ENCODE assay signal across 11 cellular contexts in the genomic region with DNA sequence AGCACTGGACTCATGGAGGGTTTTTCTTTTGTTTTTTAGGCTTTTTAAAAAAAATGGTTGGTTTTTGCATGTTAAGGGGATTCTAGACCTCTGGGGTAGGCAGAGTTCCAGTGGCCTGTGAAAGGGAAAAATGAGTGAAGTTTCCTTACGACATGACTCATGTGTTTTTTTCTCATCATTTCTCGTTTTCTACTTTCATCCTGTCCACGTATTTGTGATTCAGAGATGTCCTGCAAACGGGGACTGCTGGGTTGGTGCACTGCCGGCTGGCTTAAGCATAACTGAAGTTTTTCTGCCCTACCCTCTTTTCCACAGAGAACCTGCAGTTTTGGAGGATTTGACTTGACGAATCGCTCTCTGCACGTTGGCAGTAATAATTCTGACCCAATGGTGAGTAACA.
DNase-seq lines count a peak whose midpoint lies in the region; ATAC-seq and TF ChIP-seq lines count a peak whose summit lies in the region.
"Had no signal": no experiment of that assay in that cellular context is flagged by ENCODE, and none has a peak within 500 bp of the region (broad histone marks: within the 10 kb centered on the region; RNA-seq: fewer than 3 reads in every experiment).

No MANE protein-coding gene starts in this region.

- H3K27ac Mint-ChIP-seq in CD4-positive, alpha-beta memory T cell: peak overlapping the region in 2 of 7 donors; percentile 11 to 28
- H3K27ac Mint-ChIP-seq: naive B cell had no signal

- CTCF ChIA-PET in CD4-positive, alpha-beta memory T cell (lab: Charles Lee; ENCODE audit: partially characterized antibody): no interaction called here

- H3K4me1 Mint-ChIP-seq in CD4-positive, alpha-beta memory T cell: peaks cover 5 to 7% (median 6%) of the 10 kb centered on the region in 4 donors

- peaks cover 0 to 5% of the 10 kb centered on the region in 2 donors for H3K36me3 Mint-ChIP-seq in CD4-positive, alpha-beta memory T cell
- H3K36me3 Mint-ChIP-seq: naive B cell had no signal

- peaks cover 0 to 4% of the 10 kb centered on the region in 2 donors for H3K27me3 Mint-ChIP-seq in CD4-positive, alpha-beta memory T cell

- H3K27me3 ChIP-seq in CD4-positive, alpha-beta memory T cell (ENCODE audit: insufficient read depth, low read length): no peaks in the 10 kb centered on the region
- no peaks in the 10 kb centered on the region for H3K27me3 ChIP-seq in prostate gland (replicated peaks; ENCODE audit: insufficient read depth)

- H3K4me3 Mint-ChIP-seq in CD4-positive, alpha-beta memory T cell: peak overlapping the region in 7 of 8 donors; percentile 7 to 59 (median 40)
- H3K4me3 Mint-ChIP-seq: naive B cell had no signal

- no peaks in the 10 kb centered on the region for H3K9me3 Mint-ChIP-seq in CD4-positive, alpha-beta memory T cell
- H3K9me3 Mint-ChIP-seq: naive B cell had no signal

- intact Hi-C loops in CD4-positive, alpha-beta memory T cell (cut with micrococcal nuclease): no loop called here
- intact Hi-C loops in prostate gland (cut with DNase I): no loop called here

- TF ChIP-seq POLR2A in prostate gland (IDR thresholded peaks at IDR 0.05): no peak

- no peaks in the 10 kb centered on the region for H3K36me3 ChIP-seq in CD4-positive, alpha-beta memory T cell (ENCODE audit: insufficient read depth, low read length)
- peaks cover under 1 to 4% of the 10 kb centered on the region in 2 donors for H3K36me3 ChIP-seq in prostate gland

- no peak overlapping the region for H3K27ac ChIP-seq in CD4-positive, alpha-beta memory T cell (ENCODE audit: low read depth, low read length)
- H3K27ac ChIP-seq in prostate gland: peak overlapping the region; percentile 12 to 39

- POLR2A ChIA-PET in CD4-positive, alpha-beta memory T cell (lab: Charles Lee; ENCODE audit: partially characterized antibody): no interaction called here

- no peak for TF ChIP-seq CTCF in prostate gland (IDR thresholded peaks at IDR 0.05)

- DNase-seq in CD4-positive, alpha-beta memory T cell: no peak
- DNase-seq in MV-4-11 (lab: John Stamatoyannopoulos, UW) (peak; percentile 26), dermis microvascular lymphatic vessel endothelial cell (ENCODE audit: low read depth in 2 of 2) (peak; percentile 43 to 92), prostate gland (ENCODE audit: low spot score) (no peak), SW 1271 (lab: John Stamatoyannopoulos, UW) (no peak)
- no peak for DNase-seq in activated CD8-positive, alpha-beta memory T cell treated with anti-CD3 and anti-CD28 coated beads for 24 hours
- DNase-seq: effector memory CD4-positive, alpha-beta T cell; naive B cell had no signal

- no peak overlapping the region for H3K4me3 ChIP-seq in CD4-positive, alpha-beta memory T cell (ENCODE audit: low read length in 2 of 2)
- H3K4me3 ChIP-seq in prostate gland: no peak overlapping the region

- no peaks in the 10 kb centered on the region for H3K9me3 ChIP-seq in CD4-positive, alpha-beta memory T cell (ENCODE audit: control insufficient read depth in 1 of 2, low read length in 2 of 2)
- H3K9me3 ChIP-seq in prostate gland: no peaks in the 10 kb centered on the region

- no peaks in the 10 kb centered on the region for H3K4me1 ChIP-seq in CD4-positive, alpha-beta memory T cell (ENCODE audit: insufficient read depth, low read length)
- H3K4me1 ChIP-seq in prostate gland (replicated peaks): no peaks in the 10 kb centered on the region

- ATAC-seq in GM21717 (IDR thresholded peaks at IDR 0.05; ENCODE audit: unreplicated experiment) (no peak), HG02588 (IDR thresholded peaks at IDR 0.05; ENCODE audit: unreplicated experiment) (no peak)
- ATAC-seq: activated CD4-positive, CD25-positive, alpha-beta regulatory T cell treated with anti-CD3 and anti-CD28 coated beads, Interleukin-2, amount 50 U/mL, for 24 hours had no signal

- WGBS in prostate gland: 75% methylated on average over 8 of the region's 8 CpGs

Comparison
In these comparisons a context has a peak if more than half of its experiments do, and no peak if none do; other contexts are left out.
1. DNase-seq: peak in MV-4-11 (single experiment) and dermis microvascular lymphatic vessel endothelial cell (2 of 2); none in CD4-positive, alpha-beta memory T cell (0 of 5), prostate gland (single experiment), SW 1271 (0 of 2) and activated CD8-positive, alpha-beta memory T cell treated with anti-CD3 and anti-CD28 coated beads for 24 hours (single experiment).